ENCODE assay signal across 8 cellular contexts in the genomic region with DNA sequence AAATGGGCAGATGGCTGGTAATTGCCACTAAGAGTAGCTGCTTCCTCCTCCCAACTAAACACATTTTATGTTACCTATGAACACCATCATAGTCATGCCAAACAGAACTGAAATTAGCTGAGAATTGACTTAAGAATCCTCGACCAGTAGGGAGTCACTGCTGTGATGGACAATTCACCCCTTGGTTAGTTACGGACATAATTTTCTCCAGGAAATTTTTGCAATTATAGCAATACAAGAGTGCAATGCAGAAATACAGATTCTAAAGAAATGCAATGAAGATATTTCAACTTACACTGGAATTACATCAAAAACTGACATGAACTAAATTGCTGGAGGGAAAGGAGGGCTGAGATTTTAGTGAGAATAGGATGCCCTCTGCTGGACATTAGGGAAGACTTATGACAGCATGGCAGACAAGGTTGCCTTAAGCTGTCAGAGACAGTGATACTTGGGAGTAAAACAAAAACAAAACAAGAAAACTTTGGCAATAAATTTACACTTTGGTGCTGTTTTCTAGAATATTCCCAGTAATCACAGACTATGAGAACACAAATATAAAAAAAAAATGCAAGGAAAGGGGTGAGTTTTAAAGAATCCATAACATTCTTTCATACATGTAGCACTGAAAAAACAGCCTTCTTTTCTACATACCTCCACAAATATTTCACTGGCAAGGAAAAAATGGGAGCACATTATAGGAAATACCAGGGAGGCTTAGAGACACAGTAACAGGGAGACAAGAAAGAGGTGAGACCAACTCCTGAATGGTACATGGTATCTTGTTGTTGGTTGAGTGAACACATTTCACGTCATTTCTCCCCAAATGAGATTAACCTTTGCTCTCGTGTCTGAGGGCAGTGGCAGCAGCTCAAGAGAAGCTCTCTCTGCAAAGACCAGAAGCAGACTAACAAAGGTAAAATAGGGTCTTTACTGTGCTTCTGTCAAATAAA. TPM values are rescaled to one million over a fixed set of nuclear protein-coding genes. Genes with fewer than 3 reads are reported as not detected.
DNase-seq lines count a peak whose midpoint lies in the region; ATAC-seq and TF ChIP-seq lines count a peak whose summit lies in the region.

No MANE protein-coding gene starts in this region.

- no peaks in the 10 kb centered on the region for H3K9me3 Mint-ChIP-seq in activated naive CD4-positive, alpha-beta T cell treated with anti-CD3 and anti-CD28 coated beads for 36 hours
- H3K9me3 Mint-ChIP-seq in central memory CD8-positive, alpha-beta T cell: no peaks in the 10 kb centered on the region

- H3K9me1 ChIP-seq in IMR-90 (ENCODE audit: insufficient read depth, low read length): peaks cover 3% of the 10 kb centered on the region; the same call in 1 of the 2 replicates

- H4K8ac ChIP-seq in IMR-90 (ENCODE audit: low read depth in 2 of 2, low read length in 2 of 2): no peak overlapping the region; a peak in 1 of 4 replicates

- H3K4me2 ChIP-seq in IMR-90 (ENCODE audit: low read depth, low read length): no peak overlapping the region
- H3K4me2 ChIP-seq in OCI-LY7 (ENCODE audit: low read length): peak overlapping the region; percentile 61

- no peak for TF ChIP-seq POLR2A in IMR-90 (IDR thresholded peaks at IDR 0.05; ENCODE audit: low read depth, low read length)
- TF ChIP-seq POLR2A in tibial nerve (IDR thresholded peaks at IDR 0.05): no peak

- H3K4me3 Mint-ChIP-seq in activated naive CD4-positive, alpha-beta T cell treated with anti-CD3 and anti-CD28 coated beads for 36 hours: no peak overlapping the region
- H3K4me3 Mint-ChIP-seq in central memory CD8-positive, alpha-beta T cell: no peak overlapping the region

- no peaks in the 10 kb centered on the region for H3K9me2 ChIP-seq in OCI-LY7 (ENCODE audit: insufficient read depth, low read length)

- H3K27ac Mint-ChIP-seq in activated naive CD4-positive, alpha-beta T cell treated with anti-CD3 and anti-CD28 coated beads for 36 hours: no peak overlapping the region
- no peak overlapping the region for H3K27ac Mint-ChIP-seq in central memory CD8-positive, alpha-beta T cell (ENCODE audit: low read depth)

- H3K4me1 ChIP-seq in IMR-90 (ENCODE audit: control insufficient read depth, insufficient read depth, low read length) (peaks cover 4% of the 10 kb centered on the region), OCI-LY7 (ENCODE audit: insufficient read depth, low read length, poor library complexity, severe bottlenecking) (peaks cover 29% of the 10 kb centered on the region), tibial nerve (peaks cover 0 to 9% (median 0%) of the 10 kb centered on the region in 4 donors)

- H3K36me3 ChIP-seq in IMR-90 (ENCODE audit: control insufficient read depth, insufficient read depth, low read length): no peaks in the 10 kb centered on the region
- H3K36me3 ChIP-seq in OCI-LY7 (ENCODE audit: insufficient read depth, low read length): no peaks in the 10 kb centered on the region
- no peaks in the 10 kb centered on the region for H3K36me3 ChIP-seq in tibial nerve

- no peak overlapping the region; the same call in 1 of the 2 replicates for H3K23ac ChIP-seq in IMR-90 (ENCODE audit: low read depth, low read length)

- no peak overlapping the region for H4K5ac ChIP-seq in IMR-90 (ENCODE audit: low read depth, low read length)

- no peaks in the 10 kb centered on the region for H3K36me3 Mint-ChIP-seq in activated naive CD4-positive, alpha-beta T cell treated with anti-CD3 and anti-CD28 coated beads for 36 hours (ENCODE audit: low read depth)
- H3K36me3 Mint-ChIP-seq in central memory CD8-positive, alpha-beta T cell (ENCODE audit: insufficient read depth): peaks cover 2% of the 10 kb centered on the region

- H3K79me2 ChIP-seq in OCI-LY7 (ENCODE audit: insufficient read depth, low read depth, low read length): no peaks in the 10 kb centered on the region

- H2AFZ ChIP-seq in IMR-90 (replicated peaks; ENCODE audit: low read length, poor library complexity) (no peak overlapping the region), OCI-LY7 (ENCODE audit: low read length) (peak overlapping the region; percentile 86)

- no peaks in the 10 kb centered on the region for H3K27me3 Mint-ChIP-seq in activated naive CD4-positive, alpha-beta T cell treated with anti-CD3 and anti-CD28 coated beads for 36 hours (ENCODE audit: low read depth)
- H3K27me3 Mint-ChIP-seq in central memory CD8-positive, alpha-beta T cell: no peaks in the 10 kb centered on the region

- intact Hi-C loops in activated naive CD4-positive, alpha-beta T cell treated with anti-CD3 and anti-CD28 coated beads for 36 hours (cut with micrococcal nuclease): loop anchor here (1.0 kb wide), 5 partner anchors 64 to 323 kb away; a partner anchor contains a TSS
- intact Hi-C loops in IMR-90 (cut with micrococcal nuclease) (loop anchor here (1.0 to 5.0 kb wide), 5 partner anchors 64 to 325 kb away; a partner anchor contains a TSS), OCI-LY7 (cut with micrococcal nuclease; ENCODE audit: unreplicated experiment) (loop anchor here (1.0 to 5.0 kb wide), 7 partner anchors 63 to 323 kb away; a partner anchor contains a TSS)

- H2BK120ac ChIP-seq in IMR-90 (ENCODE audit: low read depth, low read length): no peak overlapping the region

- no peak overlapping the region for H2AK9ac ChIP-seq in IMR-90 (replicated peaks; ENCODE audit: low read depth, low read length, poor library complexity)

- H3K4ac ChIP-seq in IMR-90 (ENCODE audit: low read depth, low read length): no peak overlapping the region

- CTCF ChIA-PET in activated naive CD4-positive, alpha-beta T cell treated with anti-CD3 and anti-CD28 coated beads for 36 hours (lab: Charles Lee): interaction anchor here (0.5 to 3.6 kb wide), 34 partner anchors 8 to 362 kb away, joined by 3 to 43 read pairs (median 4); a partner anchor contains a TSS
- CTCF ChIA-PET in IMR-90 (lab: Yijun Ruan, JAX) (interaction anchor here (0.6 to 1.8 kb wide), 12 partner anchors 8 to 349 kb away, joined by 3 to 13 read pairs (median 3); a partner anchor contains a TSS), OCI-LY7 (lab: Charles Lee; ENCODE audit: unreplicated experiment) (interaction anchor here (0.6 to 2.8 kb wide), 9 partner anchors 11 to 223 kb away, joined by 3 to 18 read pairs (median 3); a partner anchor contains a TSS)

- in situ Hi-C loops in IMR-90 (cut with MboI; ENCODE audit: low sequenced_read_pairs): loop anchor here (5.0 to 10.0 kb wide), 3 partner anchors 175 to 493 kb away; a partner anchor contains a TSS

- TF ChIP-seq RAD21 in IMR-90 (IDR thresholded peaks at IDR 0.05; ENCODE audit: low read length): peak; percentile 91

- peak in 1 of 2 donors; percentile 65 for TF ChIP-seq EP300 in tibial nerve (IDR thresholded peaks at IDR 0.05)

- H3K14ac ChIP-seq in IMR-90 (replicated peaks; ENCODE audit: low read depth, low read length): no peak overlapping the region

- TF ChIP-seq CTCF in IMR-90 (conservative IDR thresholded peaks at IDR 0.05; ENCODE audit: low read depth, low read length) (peak; percentile 87), OCI-LY7 (conservative IDR thresholded peaks at IDR 0.05; ENCODE audit: low read length) (peak; percentile 99), tibial nerve (IDR thresholded peaks at IDR 0.05) (peak; percentile 61 to 90 (median 66))

- no peaks in the 10 kb centered on the region for H3K4me1 Mint-ChIP-seq in activated naive CD4-positive, alpha-beta T cell treated with anti-CD3 and anti-CD28 coated beads for 36 hours (ENCODE audit: low read depth)
- no peaks in the 10 kb centered on the region for H3K4me1 Mint-ChIP-seq in central memory CD8-positive, alpha-beta T cell

- H2BK15ac ChIP-seq in IMR-90 (ENCODE audit: low read depth, low read length): peak overlapping the region; percentile 9; the same call in 1 of the 3 replicates

- H4K20me1 ChIP-seq in IMR-90 (ENCODE audit: insufficient read depth, low read length) (no peaks in the 10 kb centered on the region), OCI-LY7 (ENCODE audit: insufficient read depth, low read length) (no peaks in the 10 kb centered on the region)

- POLR2A ChIA-PET in IMR-90 (lab: Charles Lee; ENCODE audit: unreplicated experiment) (interaction anchor here (0.6 kb wide), 1 partner anchor 133 kb away, joined by 3 read pairs; no protein-coding TSS in a partner anchor), OCI-LY7 (lab: Charles Lee) (interaction anchor here (0.6 to 4.4 kb wide), 16 partner anchors 10 to 1463 kb away, joined by 3 to 52 read pairs (median 4); a partner anchor contains a TSS)

- H3K56ac ChIP-seq in IMR-90 (ENCODE audit: extremely low read depth, insufficient read depth, low read length): no peak overlapping the region

- DNase-seq in activated naive CD4-positive, alpha-beta T cell treated with anti-CD3 and anti-CD28 coated beads for 36 hours: peak; percentile 35
- no peak for DNase-seq in activated naive CD4-positive, alpha-beta T cell (lab: John Stamatoyannopoulos, UW)
- DNase-seq in IMR-90 (peak; percentile 82), OCI-LY7 (ENCODE audit: low spot score) (peak; percentile 87), left kidney (ENCODE audit: low read depth, low spot score) (peak; percentile 86), tibial nerve (ENCODE audit: low spot score in 2 of 2) (peak in 1 of 2 donors; percentile 46)
- DNase-seq in central memory CD8-positive, alpha-beta T cell (ENCODE audit: low spot score in 2 of 2): no peak

- peak overlapping the region; percentile 25; the same call in 1 of the 2 replicates for H3K18ac ChIP-seq in IMR-90 (ENCODE audit: low read depth, low read length)

- H3K27ac ChIP-seq in IMR-90 (ENCODE audit: insufficient read depth, low read length): no peak overlapping the region
- H3K27ac ChIP-seq in OCI-LY7 (ENCODE audit: low read depth, low read length, poor library complexity, severe bottlenecking): peak overlapping the region; percentile 71
- peak overlapping the region in 2 of 4 donors; percentile 22 to 63 for H3K27ac ChIP-seq in tibial nerve

- BruUV-seq in IMR-90 (replicated peaks; lab: Mats Ljungman, UMichigan) (no TSS peak), OCI-LY7 (replicated peaks; lab: Mats Ljungman, UMichigan) (no TSS peak)

- H2BK5ac ChIP-seq in IMR-90 (ENCODE audit: low read depth, low read length, poor library complexity, severe bottlenecking): peak overlapping the region; percentile 15

- dilution Hi-C loops in IMR-90 (cut with HindIII; ENCODE audit: low sequenced_read_pairs, unreplicated experiment): no loop called here

- H3K9me3 ChIP-seq in IMR-90 (ENCODE audit: control insufficient read depth, insufficient read depth, low read length) (no peaks in the 10 kb centered on the region), OCI-LY7 (ENCODE audit: low read length) (no peaks in the 10 kb centered on the region), tibial nerve (no peaks in the 10 kb centered on the region)

- no peak overlapping the region for H2BK20ac ChIP-seq in IMR-90 (ENCODE audit: low read depth, low read length)

- H3K4me3 ChIP-seq in IMR-90 (ENCODE audit: insufficient read depth, low read depth, low read length) (no peak overlapping the region), OCI-LY7 (ENCODE audit: low read depth, low read length, poor library complexity, severe bottlenecking) (peak overlapping the region; percentile 32), tibial nerve (no peak overlapping the region)

- ATAC-seq in GM21528 (IDR thresholded peaks at IDR 0.05; ENCODE audit: low FRiP score, unreplicated experiment) (peak; percentile 61), IMR-90 (ENCODE audit: low read depth) (peak; percentile 96)
- ATAC-seq in central memory CD8-positive, alpha-beta T cell (replicated peaks; ENCODE audit: extremely low read depth, poor library complexity, severe bottlenecking): peak; percentile 91

- H3K79me1 ChIP-seq in IMR-90 (ENCODE audit: low read depth in 1 of 2, low read length in 2 of 2): no peaks in the 10 kb centered on the region

- H2AK5ac ChIP-seq in IMR-90 (ENCODE audit: low read depth, low read length): no peak overlapping the region

- H4K91ac ChIP-seq in IMR-90 (ENCODE audit: insufficient read depth, low read depth, low read length): no peak overlapping the region

- WGBS in IMR-90 (ENCODE audit: extremely low coverage in 2 of 2, insufficient read length in 1 of 2), 2 experiments: no CpG with 5 or more reads among the region's 4 CpGs
- 53 to 56% methylated on average over 4 of the region's 4 CpGs for WGBS in tibial nerve, 2 donors

- H3K9ac ChIP-seq in IMR-90 (ENCODE audit: low read depth, low read length): no peak overlapping the region

- H3K27me3 ChIP-seq in IMR-90 (ENCODE audit: control insufficient read depth, insufficient read depth, low read length) (no peaks in the 10 kb centered on the region), tibial nerve (no peaks in the 10 kb centered on the region)

RNA-seq across cellular contexts. Expression of a gene that starts 11.2 kb away (rescaled TPM):
- 10 to 100 TPM; 36.7 to 43.8 TPM for total RNA-seq in activated naive CD4-positive, alpha-beta T cell treated with anti-CD3 and anti-CD28 coated beads for 36 hours
- 52.8 and 62.9 TPM in 2 replicates for total RNA-seq in IMR-90 (2012; rRNA removed)
- 22.4 and 23.0 TPM in 2 replicates for polyA plus RNA-seq in IMR-90 (2012; rRNA removed)
- polyA plus RNA-seq in IMR-90 (2012; cell fraction: cytosol; rRNA removed): 7.2 and 16.0 TPM in 2 replicates
- 4.4 and 27.4 TPM in 2 replicates for polyA plus RNA-seq in IMR-90 (2012; cell fraction: nucleus; rRNA removed; ENCODE audit: low replicate concordance)
- 30.2 and 50.6 TPM in 2 replicates for total RNA-seq in OCI-LY7 (2014; rRNA removed; shearing (Covaris generic))
- total RNA-seq in OCI-LY7 (2022): 81.5 and 84.2 TPM in 2 replicates
- 10 to 100 TPM; 20.8 to 41.4 (median 25.1) TPM for total RNA-seq in tibial nerve

Comparison
In these comparisons a context has a peak if more than half of its experiments do, and no peak if none do; other contexts are left out.
1. DNase-seq: peak in activated naive CD4-positive, alpha-beta T cell treated with anti-CD3 and anti-CD28 coated beads for 36 hours (single experiment), IMR-90 (single experiment), OCI-LY7 (single experiment) and left kidney (single experiment); none in activated naive CD4-positive, alpha-beta T cell (0 of 4) and central memory CD8-positive, alpha-beta T cell (0 of 2).
2. Peak in every context shown above with its lines, with median percentiles within 50 percentile points of each other: ATAC-seq and CTCF ChIP-seq.